10 cellular contexts compared by ENCODE assay signal in the genomic region with DNA sequence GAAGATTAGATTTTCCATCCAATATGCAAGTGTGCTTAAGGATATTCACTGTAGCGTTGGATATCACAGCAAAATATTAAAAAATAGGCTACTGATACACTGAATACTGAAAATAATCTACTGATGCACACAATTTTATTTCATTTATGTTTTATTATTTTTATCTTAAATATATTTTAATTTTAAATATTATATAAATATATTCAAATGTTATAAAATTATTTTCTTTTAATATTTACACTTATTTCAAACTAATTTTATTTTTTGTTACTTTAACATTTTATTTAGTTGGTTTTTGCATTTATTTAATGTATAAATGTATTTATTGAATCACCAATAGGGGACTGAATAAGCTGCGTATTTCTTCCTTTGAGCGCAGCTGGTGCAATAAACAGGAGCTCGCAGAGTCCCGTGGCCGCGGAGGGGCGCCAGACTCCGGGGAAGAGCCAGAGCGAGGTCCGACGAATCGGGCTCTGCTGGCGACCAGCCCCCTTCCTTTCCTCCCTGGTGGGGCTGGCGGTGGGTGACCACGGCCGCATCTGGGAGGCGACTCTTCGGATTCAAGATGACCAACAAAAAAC. TPM values are rescaled to one million over a fixed set of nuclear protein-coding genes. Genes with fewer than 3 reads are reported as not detected.
DNase-seq lines count a peak whose midpoint lies in the region; ATAC-seq and TF ChIP-seq lines count a peak whose summit lies in the region.
"Had no signal": no experiment of that assay in that cellular context is flagged by ENCODE, and none has a peak within 500 bp of the region (broad histone marks: within the 10 kb centered on the region; RNA-seq: fewer than 3 reads in every experiment).

No MANE protein-coding gene starts in this region.

- no peaks in the 10 kb centered on the region for H3K4me1 ChIP-seq in thoracic aorta (ENCODE audit: control insufficient read depth in 1 of 2, low read depth in 2 of 2)

- peak overlapping the region; percentile 44 to 51 for H3K4me3 Mint-ChIP-seq in activated T-cell treated with anti-CD3 and anti-CD28 coated beads, Interleukin-2, amount 50 U/mL, for 72 hours
- no peak overlapping the region for H3K4me3 Mint-ChIP-seq in activated T-cell treated with anti-CD3 and anti-CD28 coated beads, Interleukin-2, amount 50 U/mL, for 24 hours
- H3K4me3 Mint-ChIP-seq: activated naive CD4-positive, alpha-beta T cell treated with anti-CD3 and anti-CD28 coated beads, Interleukin-2, amount 50 U/mL, for 24 hours; CD4-positive, CD25-positive, alpha-beta regulatory T cell had no signal

- no peaks in the 10 kb centered on the region for H3K36me3 ChIP-seq in thoracic aorta

- no peaks in the 10 kb centered on the region for H3K4me1 Mint-ChIP-seq in activated T-cell treated with anti-CD3 and anti-CD28 coated beads, Interleukin-2, amount 50 U/mL, for 72 hours (ENCODE audit: low read depth)
- H3K4me1 Mint-ChIP-seq in activated T-cell treated with anti-CD3 and anti-CD28 coated beads, Interleukin-2, amount 50 U/mL, for 24 hours (ENCODE audit: low read depth) = no peaks in the 10 kb centered on the region
- H3K4me1 Mint-ChIP-seq: activated naive CD4-positive, alpha-beta T cell treated with anti-CD3 and anti-CD28 coated beads, Interleukin-2, amount 50 U/mL, for 24 hours; CD4-positive, CD25-positive, alpha-beta regulatory T cell had no signal

- no peaks in the 10 kb centered on the region for H3K9me3 ChIP-seq in thoracic aorta

- no peaks in the 10 kb centered on the region for H3K36me3 Mint-ChIP-seq in activated T-cell treated with anti-CD3 and anti-CD28 coated beads, Interleukin-2, amount 50 U/mL, for 72 hours (ENCODE audit: insufficient read depth in 2 of 2)
- no peaks in the 10 kb centered on the region for H3K36me3 Mint-ChIP-seq in activated T-cell treated with anti-CD3 and anti-CD28 coated beads, Interleukin-2, amount 50 U/mL, for 24 hours (ENCODE audit: low read depth)
- H3K36me3 Mint-ChIP-seq: activated naive CD4-positive, alpha-beta T cell treated with anti-CD3 and anti-CD28 coated beads, Interleukin-2, amount 50 U/mL, for 24 hours; CD4-positive, CD25-positive, alpha-beta regulatory T cell had no signal

- ATAC-seq in activated T-cell treated with anti-CD3 and anti-CD28 coated beads, Interleukin-2, amount 50 U/mL, for 72 hours (replicated peaks in 1 of 2) = peak in 1 of 2 donors; percentile 43
- ATAC-seq in thoracic aorta (ENCODE audit: insufficient number of reproducible peaks, low FRiP score, low read depth) (no peak), GM19035 (IDR thresholded peaks at IDR 0.05; ENCODE audit: unreplicated experiment) (no peak), GM18519 (IDR thresholded peaks at IDR 0.05; ENCODE audit: low FRiP score, unreplicated experiment) (no peak)

- H3K4me3 ChIP-seq in thoracic aorta = peak overlapping the region; percentile 63

- peaks cover 0 to 2% of the 10 kb centered on the region in 2 donors for H3K9me3 Mint-ChIP-seq in activated T-cell treated with anti-CD3 and anti-CD28 coated beads, Interleukin-2, amount 50 U/mL, for 72 hours
- no peaks in the 10 kb centered on the region for H3K9me3 Mint-ChIP-seq in activated T-cell treated with anti-CD3 and anti-CD28 coated beads, Interleukin-2, amount 50 U/mL, for 24 hours
- H3K9me3 Mint-ChIP-seq: activated naive CD4-positive, alpha-beta T cell treated with anti-CD3 and anti-CD28 coated beads, Interleukin-2, amount 50 U/mL, for 24 hours had no signal

- peak; percentile 11 for TF ChIP-seq CTCF in thoracic aorta (IDR thresholded peaks at IDR 0.05)

- H3K27me3 Mint-ChIP-seq in activated T-cell treated with anti-CD3 and anti-CD28 coated beads, Interleukin-2, amount 50 U/mL, for 72 hours (ENCODE audit: low read depth) = peaks cover 5% of the 10 kb centered on the region
- H3K27me3 Mint-ChIP-seq in activated T-cell treated with anti-CD3 and anti-CD28 coated beads, Interleukin-2, amount 50 U/mL, for 24 hours = peaks cover 35% of the 10 kb centered on the region

- no peak overlapping the region for H3K27ac ChIP-seq in thoracic aorta

- H3K27ac Mint-ChIP-seq in activated T-cell treated with anti-CD3 and anti-CD28 coated beads, Interleukin-2, amount 50 U/mL, for 72 hours = no peak overlapping the region
- H3K27ac Mint-ChIP-seq in activated T-cell treated with anti-CD3 and anti-CD28 coated beads, Interleukin-2, amount 50 U/mL, for 24 hours = no peak overlapping the region
- H3K27ac Mint-ChIP-seq: activated naive CD4-positive, alpha-beta T cell treated with anti-CD3 and anti-CD28 coated beads, Interleukin-2, amount 50 U/mL, for 24 hours; CD4-positive, CD25-positive, alpha-beta regulatory T cell had no signal

- DNase-seq in activated T-cell treated with anti-CD3 and anti-CD28 coated beads, Interleukin-2, amount 50 U/mL, for 72 hours = peak; percentile 28 to 37
- no peak for DNase-seq in activated T-cell treated with anti-CD3 and anti-CD28 coated beads, Interleukin-2, amount 50 U/mL, for 24 hours
- DNase-seq in amniotic stem cell (lab: John Stamatoyannopoulos, UW) (peak; percentile 26), islet precursor cell (peak; percentile 75), thoracic aorta (ENCODE audit: low spot score) (no peak), NCI-H1048 (lab: John Stamatoyannopoulos, UW) (no peak)
- DNase-seq: CD4-positive, CD25-positive, alpha-beta regulatory T cell had no signal

- no peaks in the 10 kb centered on the region for H3K27me3 ChIP-seq in thoracic aorta (replicated peaks; ENCODE audit: insufficient read depth)

RNA-seq across cellular contexts. Expression of gene MMP3, which starts 12.2 kb away (rescaled TPM):
- not detected for total RNA-seq in activated T-cell treated with anti-CD3 and anti-CD28 coated beads, Interleukin-2, amount 50 U/mL, for 72 hours
- 1 to 10 TPM; 4.2 to 8.9 TPM for total RNA-seq in thoracic aorta
- total RNA-seq: CD4-positive, CD25-positive, alpha-beta regulatory T cell had no signal

RNA-seq across cellular contexts. Expression of gene MMP1, which starts 33.3 kb away (rescaled TPM):
- not detected for total RNA-seq in activated T-cell treated with anti-CD3 and anti-CD28 coated beads, Interleukin-2, amount 50 U/mL, for 72 hours
- total RNA-seq in thoracic aorta = under 1 TPM in 1 of 2 donors, not detected in 1; 0.71 TPM
- total RNA-seq: CD4-positive, CD25-positive, alpha-beta regulatory T cell had no signal

RNA-seq across cellular contexts. Expression of gene MMP12, which starts 43.6 kb away (rescaled TPM):
- not detected for total RNA-seq in activated T-cell treated with anti-CD3 and anti-CD28 coated beads, Interleukin-2, amount 50 U/mL, for 72 hours
- not detected for total RNA-seq in thoracic aorta
- total RNA-seq: CD4-positive, CD25-positive, alpha-beta regulatory T cell had no signal

RNA-seq across cellular contexts. Expression of gene MMP10, which starts 50.8 kb away (rescaled TPM):
- 1 to 10 TPM in 1 of 2 donors, not detected in 1; 1.2 TPM for total RNA-seq in activated T-cell treated with anti-CD3 and anti-CD28 coated beads, Interleukin-2, amount 50 U/mL, for 72 hours
- not detected for total RNA-seq in thoracic aorta
- total RNA-seq: CD4-positive, CD25-positive, alpha-beta regulatory T cell had no signal

Comparison
In these comparisons a context has a peak if more than half of its experiments do, and no peak if none do; other contexts are left out.
1. DNase-seq: peak in activated T-cell treated with anti-CD3 and anti-CD28 coated beads, Interleukin-2, amount 50 U/mL, for 72 hours (2 of 2), amniotic stem cell (single experiment) and islet precursor cell (single experiment); none in activated T-cell treated with anti-CD3 and anti-CD28 coated beads, Interleukin-2, amount 50 U/mL, for 24 hours (single experiment), thoracic aorta (single experiment) and NCI-H1048 (single experiment).
2. RNA of gene MMP3, which starts 12.2 kb away (total RNA-seq): 4.2 to 8.9 TPM in thoracic aorta; not detected in activated T-cell treated with anti-CD3 and anti-CD28 coated beads, Interleukin-2, amount 50 U/mL, for 72 hours; every median in the first group is over 4 times any median in the second.